ENCODE assay signal across 8 cellular contexts in the genomic region with DNA sequence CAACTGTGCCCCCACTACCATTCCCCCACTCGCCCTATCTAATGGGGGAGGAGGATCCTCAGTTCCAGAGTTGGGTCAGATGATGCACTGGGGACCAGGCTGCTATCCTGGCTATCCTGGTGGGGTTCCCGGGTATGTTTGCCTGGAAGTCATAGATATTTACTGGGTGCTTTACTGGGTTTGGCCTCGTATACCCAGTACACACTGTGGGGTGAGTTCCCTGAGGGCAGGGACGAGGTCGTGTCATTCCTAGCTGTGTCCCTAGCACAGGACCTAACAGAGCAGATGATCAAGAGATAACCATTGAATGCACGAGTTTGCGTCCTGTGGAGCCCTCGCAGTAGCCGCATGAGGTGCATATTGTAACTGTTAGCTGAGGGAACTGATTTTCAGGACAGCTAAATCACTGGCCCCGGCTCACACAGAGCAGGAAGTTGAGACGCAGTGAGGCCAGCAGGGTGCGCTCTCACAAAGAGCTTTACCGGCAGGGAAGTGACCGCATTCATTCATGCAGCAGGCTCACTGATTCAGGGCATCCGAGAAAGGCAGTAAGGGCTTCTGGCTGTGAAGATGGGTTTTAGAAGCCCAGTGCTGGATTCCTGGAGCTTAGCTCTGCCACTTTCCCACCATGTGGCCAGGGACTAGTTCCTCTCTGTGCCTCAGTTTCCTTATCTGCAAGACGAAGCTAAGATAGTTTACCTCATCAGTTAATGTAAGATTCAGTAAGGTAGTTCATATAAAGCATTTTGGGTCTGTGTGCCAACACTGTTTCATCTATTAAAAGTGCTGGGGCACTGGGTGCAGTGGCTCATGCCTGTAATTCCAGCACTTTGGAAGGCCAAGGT. TPM values are rescaled to one million over a fixed set of nuclear protein-coding genes. Genes with fewer than 3 reads are reported as not detected.
DNase-seq lines count a peak whose midpoint lies in the region; ATAC-seq and TF ChIP-seq lines count a peak whose summit lies in the region.

No MANE protein-coding gene starts in this region.

- H3K4me3 ChIP-seq in AG04449 (ENCODE audit: low read depth, low read length) (no peak overlapping the region), SU-DHL-6 (ENCODE audit: insufficient read depth, low read length, poor library complexity, severe bottlenecking) (no peak overlapping the region)

- H3K4me2 ChIP-seq in SU-DHL-6 (ENCODE audit: low read depth, low read length, poor library complexity, severe bottlenecking), result no peak overlapping the region

- H3K27ac ChIP-seq in SU-DHL-6 (ENCODE audit: low read depth, low read length), result no peak overlapping the region

- TF ChIP-seq CTCF in AG04449 (IDR thresholded peaks at IDR 0.05; ENCODE audit: insufficient read depth, low read length, missing control alignments) (peak; percentile 87), SU-DHL-6 (IDR thresholded peaks at IDR 0.05; ENCODE audit: insufficient read depth, low read length, poor library complexity, severe bottlenecking) (peak; percentile 80)

- peak; percentile 63 for ATAC-seq in activated naive CD8-positive, alpha-beta T cell treated with anti-CD3 and anti-CD28 coated beads, Interleukin-2, amount 50 U/mL, for 24 hours
- ATAC-seq in HG02981 (IDR thresholded peaks at IDR 0.05; ENCODE audit: unreplicated experiment), result no peak

- no peak overlapping the region for H2AFZ ChIP-seq in SU-DHL-6 (ENCODE audit: low read depth, low read length, severe bottlenecking)

- H3K9me2 ChIP-seq in SU-DHL-6 (replicated peaks; ENCODE audit: insufficient read depth, low read length), result no peaks in the 10 kb centered on the region

- H3K4me3 Mint-ChIP-seq in activated naive CD8-positive, alpha-beta T cell treated with anti-CD3 and anti-CD28 coated beads, Interleukin-2, amount 50 U/mL, for 24 hours, result no peak overlapping the region
- H3K4me3 Mint-ChIP-seq in immature natural killer cell, result no peak overlapping the region

- H3K9me3 ChIP-seq in SU-DHL-6 (ENCODE audit: insufficient read depth, low read length), result no peaks in the 10 kb centered on the region

- H3K9me3 Mint-ChIP-seq in activated naive CD8-positive, alpha-beta T cell treated with anti-CD3 and anti-CD28 coated beads, Interleukin-2, amount 50 U/mL, for 24 hours, result no peaks in the 10 kb centered on the region
- H3K9me3 Mint-ChIP-seq in immature natural killer cell, result no peaks in the 10 kb centered on the region

- H3F3A ChIP-seq in SU-DHL-6 (ENCODE audit: insufficient read depth), result no peaks in the 10 kb centered on the region

- H3K4me1 Mint-ChIP-seq in activated naive CD8-positive, alpha-beta T cell treated with anti-CD3 and anti-CD28 coated beads, Interleukin-2, amount 50 U/mL, for 24 hours, result peaks cover 11% of the 10 kb centered on the region
- H3K4me1 Mint-ChIP-seq in immature natural killer cell, result peaks cover 8 to 21% of the 10 kb centered on the region in 2 donors

- H3K79me2 ChIP-seq in SU-DHL-6 (ENCODE audit: insufficient read depth, low read length), result peaks cover 30% of the 10 kb centered on the region

- no peaks in the 10 kb centered on the region for H3K27me3 Mint-ChIP-seq in activated naive CD8-positive, alpha-beta T cell treated with anti-CD3 and anti-CD28 coated beads, Interleukin-2, amount 50 U/mL, for 24 hours
- no peaks in the 10 kb centered on the region for H3K27me3 Mint-ChIP-seq in immature natural killer cell (ENCODE audit: low read depth in 3 of 3)

- no peaks in the 10 kb centered on the region for H4K20me1 ChIP-seq in SU-DHL-6 (ENCODE audit: low read depth, low read length)

- H3K36me3 ChIP-seq in SU-DHL-6 (ENCODE audit: low read length), result no peaks in the 10 kb centered on the region; the same call in 1 of the 2 replicates

- H3K27ac Mint-ChIP-seq in activated naive CD8-positive, alpha-beta T cell treated with anti-CD3 and anti-CD28 coated beads, Interleukin-2, amount 50 U/mL, for 24 hours, result no peak overlapping the region
- no peak overlapping the region for H3K27ac Mint-ChIP-seq in immature natural killer cell

- CTCF ChIA-PET in AG04449 (lab: Yijun Ruan, JAX), result interaction anchor here (0.6 to 5.3 kb wide), 44 partner anchors 9 to 226 kb away, joined by 3 to 146 read pairs (median 5); a partner anchor contains a TSS

- POLR2A ChIA-PET in AG04449 (lab: Yijun Ruan, JAX), result interaction anchor here (0.6 to 1.1 kb wide), 3 partner anchors 20 to 70 kb away, joined by 3 to 4 read pairs (median 3); a partner anchor contains a TSS

- H3K9ac ChIP-seq in SU-DHL-6 (ENCODE audit: low read length), result no peak overlapping the region

- no peak for DNase-seq in AG04449 (ENCODE audit: low read depth, low spot score)
- DNase-seq in H4 (ENCODE audit: low spot score), result peak; percentile 61
- DNase-seq in activated naive CD8-positive, alpha-beta T cell treated with anti-CD3 and anti-CD28 coated beads, Interleukin-2, amount 50 U/mL, for 24 hours, result peak; percentile 68
- peak; percentile 29 to 49 (median 34) for DNase-seq in immature natural killer cell
- DNase-seq in stimulated activated CD4-positive, alpha-beta T cell treated with anti-CD3 and anti-CD28 coated beads, Interleukin-4, amount 100 ng/mL, for 48 hours (ENCODE audit: low read depth in 2 of 2), result peak; percentile 57 to 65
- no peak for DNase-seq in 8988T

- peaks cover 23% of the 10 kb centered on the region for H3K36me3 Mint-ChIP-seq in activated naive CD8-positive, alpha-beta T cell treated with anti-CD3 and anti-CD28 coated beads, Interleukin-2, amount 50 U/mL, for 24 hours (ENCODE audit: low read depth)
- H3K36me3 Mint-ChIP-seq in immature natural killer cell, result peaks cover 3 to 6% (median 4%) of the 10 kb centered on the region in 3 donors

- no peaks in the 10 kb centered on the region for H3K27me3 ChIP-seq in SU-DHL-6 (ENCODE audit: low read length)

RNA-seq across cellular contexts. Expression of a gene that starts 6.0 kb away (rescaled TPM):
- total RNA-seq in H4 (2014; rRNA removed; shearing (Covaris generic)), result 353 and 374 TPM in 2 replicates
- polyA plus RNA-seq in immature natural killer cell, result 10 to 100 TPM; 64.0 to 72.7 (median 64.2) TPM

RNA-seq across cellular contexts. Expression of a gene that starts 6.6 kb away (rescaled TPM):
- total RNA-seq in H4 (2014; rRNA removed; shearing (Covaris generic)), result 31.7 and 31.9 TPM in 2 replicates
- 10 to 100 TPM; 16.0 to 40.3 (median 32.9) TPM for polyA plus RNA-seq in immature natural killer cell

RNA-seq across cellular contexts. Expression of a gene that starts 17.2 kb away (rescaled TPM):
- total RNA-seq in H4 (2014; rRNA removed; shearing (Covaris generic)), result not detected in 2 replicates
- not detected for polyA plus RNA-seq in immature natural killer cell

RNA-seq across cellular contexts. Expression of a gene that starts 24.4 kb away (rescaled TPM):
- not detected in 2 replicates for total RNA-seq in H4 (2014; rRNA removed; shearing (Covaris generic))
- polyA plus RNA-seq in immature natural killer cell, result not detected

RNA-seq across cellular contexts. Expression of a gene that starts 32.0 kb away (rescaled TPM):
- total RNA-seq in H4 (2014; rRNA removed; shearing (Covaris generic)), result not detected in 2 replicates
- polyA plus RNA-seq in immature natural killer cell, result not detected

Comparison
In these comparisons a context has a peak if more than half of its experiments do, and no peak if none do; other contexts are left out.
1. DNase-seq: peak in H4 (single experiment), activated naive CD8-positive, alpha-beta T cell treated with anti-CD3 and anti-CD28 coated beads, Interleukin-2, amount 50 U/mL, for 24 hours (single experiment), immature natural killer cell (3 of 3) and stimulated activated CD4-positive, alpha-beta T cell treated with anti-CD3 and anti-CD28 coated beads, Interleukin-4, amount 100 ng/mL, for 48 hours (2 of 2); none in AG04449 (single experiment) and 8988T (single experiment).